18 cellular contexts compared by ENCODE assay signal in genomic region chr9:121781143-121781542, GRCh38.
"Had no signal": no experiment of that assay in that cellular context is flagged by ENCODE, and none has a peak within 500 bp of the region (broad histone marks: within the 10 kb centered on the region; RNA-seq: fewer than 3 reads in every experiment).

No MANE protein-coding gene starts in this region.

- H3K4me3 ChIP-seq: lung, ovary, right lobe of liver, thoracic aorta had no signal

- H3K27ac Mint-ChIP-seq: activated naive CD4-positive, alpha-beta T cell treated with anti-CD3 and anti-CD28 coated beads, Interleukin-2, amount 50 U/mL, for 24 hours; mesothelial cell of epicardium; T-helper 1 cell treated with Interleukin-12 subunit alpha and Interleukin-12 subunit beta and Interleukin-4 antibody, amounts not matched to agents 30 μg/mL and 1 μg/mL, for 36 hours had no signal

- H3K9me3 ChIP-seq: ovary, right lobe of liver, thoracic aorta had no signal

- ATAC-seq: activated CD4-positive, CD25-positive, alpha-beta regulatory T cell treated with anti-CD3 and anti-CD28 coated beads, Interleukin-2, amount 50 U/mL, for 24 hours; effector memory CD8-positive, alpha-beta T cell; stimulated activated naive CD8-positive, alpha-beta T cell treated with anti-CD3 and anti-CD28 coated beads, Interleukin-15, amount 100 ng/mL, for 72 hours had no signal

- H3K36me3 ChIP-seq: ovary had no signal

- H3K4me1 ChIP-seq: right lobe of liver had no signal

- H3K9me3 Mint-ChIP-seq: activated naive CD4-positive, alpha-beta T cell treated with anti-CD3 and anti-CD28 coated beads, Interleukin-2, amount 50 U/mL, for 24 hours; effector memory CD8-positive, alpha-beta T cell; T-helper 1 cell treated with Interleukin-12 subunit alpha and Interleukin-12 subunit beta and Interleukin-4 antibody, amounts not matched to agents 30 μg/mL and 1 μg/mL, for 36 hours had no signal

- H3K27ac ChIP-seq: epithelial cell of prostate, ovary, right lobe of liver, thoracic aorta had no signal

- DNase-seq: activated CD4-positive, alpha-beta T cell treated with anti-CD3 and anti-CD28 coated beads, Interleukin-2, amount 50 U/mL, for 1 hour; activated gamma-delta T cell; effector memory CD8-positive, alpha-beta T cell; foreskin fibroblast; hypothalamus; small intestine; stimulated activated CD4-positive, alpha-beta T cell treated with anti-CD3 and anti-CD28 coated beads, Interleukin-15, amount 100 ng/mL, for 24 hours; stimulated activated CD4-positive, alpha-beta T cell treated with anti-CD3 and anti-CD28 coated beads, Interleukin-2, amount 100 ng/mL, for 48 hours; stimulated activated naive CD8-positive, alpha-beta T cell treated with anti-CD3 and anti-CD28 coated beads, Interleukin-15, amount 100 ng/mL, for 72 hours had no signal

- H3K4me3 Mint-ChIP-seq: activated naive CD4-positive, alpha-beta T cell treated with anti-CD3 and anti-CD28 coated beads, Interleukin-2, amount 50 U/mL, for 24 hours; effector memory CD8-positive, alpha-beta T cell; mesothelial cell of epicardium; stimulated activated naive CD8-positive, alpha-beta T cell treated with anti-CD3 and anti-CD28 coated beads, Interleukin-15, amount 100 ng/mL, for 72 hours; T-helper 1 cell treated with Interleukin-12 subunit alpha and Interleukin-12 subunit beta and Interleukin-4 antibody, amounts not matched to agents 30 μg/mL and 1 μg/mL, for 36 hours had no signal

- H3K27me3 ChIP-seq: ovary, right lobe of liver had no signal
